Comparison of ENCODE assay signal across 26 cellular contexts in genomic region chr1:100774370-100774769, GRCh38.
"Had no signal": no experiment of that assay in that cellular context is flagged by ENCODE, and none has a peak within 500 bp of the region (broad histone marks: within the 10 kb centered on the region; RNA-seq: fewer than 3 reads in every experiment).

No MANE protein-coding gene starts in this region.

- H3K36me3 ChIP-seq: stomach, suprapubic skin, thoracic aorta, thyroid gland, tibial artery, tibial nerve, transverse colon, upper lobe of left lung, upper lobe of right lung, uterus, vagina had no signal

- H3K4me3 ChIP-seq: stomach, suprapubic skin, testis, thoracic aorta, thyroid gland, tibial artery, tibial nerve, transverse colon, upper lobe of left lung, upper lobe of right lung, uterus, vagina had no signal

- ATAC-seq: stimulated activated effector memory CD8-positive, alpha-beta T cell treated with anti-CD3 and anti-CD28 coated beads, Interleukin-12 subunit alpha, Interleukin-12 subunit beta, amount 100 ng/mL, for 72 hours; stimulated activated memory B cell treated with anti-CD40 and anti-IgM and Interleukin-4, amounts not matched to agents 10 μg/mL and 1 μg/mL and 100 μg/mL, for 72 hours; stimulated activated naive B cell treated with anti-CD40 and anti-IgM and Interleukin-4, amounts not matched to agents 10 μg/mL and 1 μg/mL and 100 μg/mL, for 72 hours; stimulated activated naive CD8-positive, alpha-beta T cell treated with anti-CD3 and anti-CD28 coated beads, Interleukin-15, amount 100 ng/mL, for 72 hours; stimulated activated naive CD8-positive, alpha-beta T cell treated with anti-CD3 and anti-CD28 coated beads, Interleukin-15, Interleukin-2, amounts not matched to agents 100 U/mL and 50 U/mL, for 24 hours; upper lobe of right lung had no signal

- H3K27ac ChIP-seq: stomach, suprapubic skin, testis, thoracic aorta, thyroid gland, tibial artery, tibial nerve, transverse colon, upper lobe of left lung, upper lobe of right lung, uterus, vagina had no signal

- H3K9me3 ChIP-seq: stomach, suprapubic skin, testis, thoracic aorta, thyroid gland, tibial artery, tibial nerve, transverse colon, upper lobe of left lung, upper lobe of right lung, uterus, vagina had no signal

- H3K4me1 ChIP-seq: stomach, suprapubic skin, testis, thyroid gland, transverse colon, upper lobe of right lung, uterus, vagina had no signal

- H3K27me3 ChIP-seq: stomach, suprapubic skin, testis, thyroid gland, tibial artery, tibial nerve, transverse colon, upper lobe of left lung, upper lobe of right lung, uterus, vagina had no signal

- DNase-seq: stimulated activated CD4-positive, alpha-beta T cell treated with anti-CD3 and anti-CD28 coated beads, Interleukin-2, amount 100 ng/mL, for 48 hours; stimulated activated CD4-positive, alpha-beta T cell treated with anti-CD3 and anti-CD28 coated beads, Interleukin-4, amount 100 ng/mL, for 1 hour; stimulated activated CD4-positive, alpha-beta T cell treated with anti-CD3 and anti-CD28 coated beads, Interleukin-4, amount 100 ng/mL, for 24 hours; stimulated activated CD4-positive, alpha-beta T cell treated with anti-CD3 and anti-CD28 coated beads, Interleukin-4, amount 100 ng/mL, for 4 hours; stimulated activated CD8-positive, alpha-beta memory T cell treated with anti-CD3 and anti-CD28 coated beads, Interleukin-4, amount 100 ng/mL, for 48 hours; stimulated activated naive B cell treated with anti-CD40 and anti-IgM and Interleukin-4, amounts not matched to agents 10 μg/mL and 1 μg/mL and 100 μg/mL, for 72 hours; stimulated activated naive CD4-positive, alpha-beta T cell; stimulated activated naive CD4-positive, alpha-beta T cell treated with Interleukin-2 at 50 U/mL for 16 hours; stimulated activated naive CD8-positive, alpha-beta T cell treated with anti-CD3 and anti-CD28 coated beads, Interleukin-15, amount 100 ng/mL, for 72 hours; stimulated activated naive CD8-positive, alpha-beta T cell treated with anti-CD3 and anti-CD28 coated beads, Interleukin-15, Interleukin-2, amounts not matched to agents 100 U/mL and 50 U/mL, for 24 hours; stomach; substantia nigra; testis; thyroid gland; tibial artery; transverse colon; trophoblast cell; upper lobe of left lung; upper lobe of right lung; uterus had no signal
